ENCODE assay signal across 2 cellular contexts in the genomic region with DNA sequence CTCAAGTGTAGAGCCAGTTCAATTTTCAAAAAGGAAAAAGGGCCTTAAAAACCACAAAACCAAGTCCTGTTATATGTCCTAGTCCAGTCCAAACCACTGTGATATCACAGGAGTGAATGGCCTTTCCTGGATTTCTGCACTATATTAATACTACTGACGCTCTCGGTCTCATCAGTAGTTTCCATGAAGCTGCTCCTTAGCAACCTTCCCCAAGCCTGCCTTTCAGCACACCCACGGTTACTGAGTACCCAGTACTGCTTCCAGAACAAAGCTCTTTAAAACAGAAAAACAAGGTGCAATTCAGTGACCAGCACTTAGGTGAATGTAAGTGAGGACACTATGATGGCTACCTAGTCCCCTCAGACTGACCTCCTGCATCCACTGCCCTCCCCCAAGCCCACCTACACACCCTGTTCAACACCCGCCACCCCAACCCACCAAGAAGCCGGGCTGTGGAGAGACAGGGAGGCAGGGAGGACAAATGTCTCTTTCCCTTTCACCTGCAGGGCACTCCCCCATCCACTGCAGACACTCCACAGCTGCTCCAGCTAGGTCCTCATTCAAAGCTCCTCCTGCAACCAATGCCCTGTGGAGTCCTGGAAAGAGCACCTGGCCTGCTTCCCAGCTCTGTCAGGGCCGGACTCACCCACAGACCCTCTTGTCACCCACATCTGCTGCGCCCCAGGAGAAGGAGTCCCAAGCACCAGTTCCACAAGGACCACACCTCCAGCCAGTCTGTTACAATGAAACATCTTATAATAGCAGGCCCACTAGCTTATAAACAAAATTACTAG.
TF ChIP-seq lines count a peak whose summit lies in the region.

No MANE protein-coding gene starts in this region.

TF ChIP-seq in IMR-90, 13 proteins besides CTCF, POLR2A, EP300 and RAD21:
- TF ChIP-seq CEBPB (IDR thresholded peaks at IDR 0.05; ENCODE audit: low read depth, low read length) (no peak), SMC3 (IDR thresholded peaks at IDR 0.05; ENCODE audit: low read depth, low read length) (no peak), MAFK (IDR thresholded peaks at IDR 0.05; ENCODE audit: low read depth, low read length) (no peak), RFX5 (IDR thresholded peaks at IDR 0.05; ENCODE audit: low read depth, low read length) (no peak), RCOR1 (IDR thresholded peaks at IDR 0.05; ENCODE audit: insufficient replicate concordance, low read length) (no peak), MAZ (IDR thresholded peaks at IDR 0.05; ENCODE audit: borderline replicate concordance, low read depth, low read length) (no peak), CHD1 (IDR thresholded peaks at IDR 0.05; ENCODE audit: low read depth, low read length) (no peak), MXI1 (IDR thresholded peaks at IDR 0.05; ENCODE audit: borderline replicate concordance, low read depth, low read length) (no peak), FOS (IDR thresholded peaks at IDR 0.05; ENCODE audit: low read depth, low read length) (no peak), BHLHE40 (IDR thresholded peaks at IDR 0.05; ENCODE audit: low read depth, low read length) (no peak), NFE2L2 (IDR thresholded peaks at IDR 0.05; ENCODE audit: low read depth, low read length) (no peak)
- TF ChIP-seq, protein P1, sequence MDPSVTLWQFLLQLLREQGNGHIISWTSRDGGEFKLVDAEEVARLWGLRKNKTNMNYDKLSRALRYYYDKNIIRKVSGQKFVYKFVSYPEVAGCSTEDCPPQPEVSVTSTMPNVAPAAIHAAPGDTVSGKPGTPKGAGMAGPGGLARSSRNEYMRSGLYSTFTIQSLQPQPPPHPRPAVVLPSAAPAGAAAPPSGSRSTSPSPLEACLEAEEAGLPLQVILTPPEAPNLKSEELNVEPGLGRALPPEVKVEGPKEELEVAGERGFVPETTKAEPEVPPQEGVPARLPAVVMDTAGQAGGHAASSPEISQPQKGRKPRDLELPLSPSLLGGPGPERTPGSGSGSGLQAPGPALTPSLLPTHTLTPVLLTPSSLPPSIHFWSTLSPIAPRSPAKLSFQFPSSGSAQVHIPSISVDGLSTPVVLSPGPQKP (IDR thresholded peaks at IDR 0.05; ENCODE audit: borderline replicate concordance, low read depth, low read length), result no peak

TF ChIP-seq in WTC11, 78 proteins besides CTCF, POLR2A, EP300 and RAD21:
- TF ChIP-seq ETV6 (CRISPR knock-in tag; IDR thresholded peaks at IDR 0.05) (no peak), NR3C1 (CRISPR knock-in tag; conservative IDR thresholded peaks at IDR 0.05; ENCODE audit: low read depth) (no peak), ZNF425 (CRISPR knock-in tag; conservative IDR thresholded peaks at IDR 0.05) (no peak), TEAD1 (CRISPR knock-in tag; IDR thresholded peaks at IDR 0.05) (no peak), ZNF532 (CRISPR knock-in tag; IDR thresholded peaks at IDR 0.05; ENCODE audit: borderline replicate concordance) (no peak), PREB (CRISPR knock-in tag; IDR thresholded peaks at IDR 0.05; ENCODE audit: borderline replicate concordance) (no peak), CDX4 (CRISPR knock-in tag; IDR thresholded peaks at IDR 0.05; ENCODE audit: borderline replicate concordance) (no peak), NFATC4 (CRISPR knock-in tag; IDR thresholded peaks at IDR 0.05) (no peak), ZNF138 (CRISPR knock-in tag; conservative IDR thresholded peaks at IDR 0.05) (no peak), ZNF423 (CRISPR knock-in tag; IDR thresholded peaks at IDR 0.05) (no peak), NR2C2 (CRISPR knock-in tag; IDR thresholded peaks at IDR 0.05) (no peak), FOXP4 (CRISPR knock-in tag; IDR thresholded peaks at IDR 0.05) (no peak), ZBTB21 (CRISPR knock-in tag; IDR thresholded peaks at IDR 0.05; ENCODE audit: borderline replicate concordance) (no peak)
- TF ChIP-seq, protein P2, sequence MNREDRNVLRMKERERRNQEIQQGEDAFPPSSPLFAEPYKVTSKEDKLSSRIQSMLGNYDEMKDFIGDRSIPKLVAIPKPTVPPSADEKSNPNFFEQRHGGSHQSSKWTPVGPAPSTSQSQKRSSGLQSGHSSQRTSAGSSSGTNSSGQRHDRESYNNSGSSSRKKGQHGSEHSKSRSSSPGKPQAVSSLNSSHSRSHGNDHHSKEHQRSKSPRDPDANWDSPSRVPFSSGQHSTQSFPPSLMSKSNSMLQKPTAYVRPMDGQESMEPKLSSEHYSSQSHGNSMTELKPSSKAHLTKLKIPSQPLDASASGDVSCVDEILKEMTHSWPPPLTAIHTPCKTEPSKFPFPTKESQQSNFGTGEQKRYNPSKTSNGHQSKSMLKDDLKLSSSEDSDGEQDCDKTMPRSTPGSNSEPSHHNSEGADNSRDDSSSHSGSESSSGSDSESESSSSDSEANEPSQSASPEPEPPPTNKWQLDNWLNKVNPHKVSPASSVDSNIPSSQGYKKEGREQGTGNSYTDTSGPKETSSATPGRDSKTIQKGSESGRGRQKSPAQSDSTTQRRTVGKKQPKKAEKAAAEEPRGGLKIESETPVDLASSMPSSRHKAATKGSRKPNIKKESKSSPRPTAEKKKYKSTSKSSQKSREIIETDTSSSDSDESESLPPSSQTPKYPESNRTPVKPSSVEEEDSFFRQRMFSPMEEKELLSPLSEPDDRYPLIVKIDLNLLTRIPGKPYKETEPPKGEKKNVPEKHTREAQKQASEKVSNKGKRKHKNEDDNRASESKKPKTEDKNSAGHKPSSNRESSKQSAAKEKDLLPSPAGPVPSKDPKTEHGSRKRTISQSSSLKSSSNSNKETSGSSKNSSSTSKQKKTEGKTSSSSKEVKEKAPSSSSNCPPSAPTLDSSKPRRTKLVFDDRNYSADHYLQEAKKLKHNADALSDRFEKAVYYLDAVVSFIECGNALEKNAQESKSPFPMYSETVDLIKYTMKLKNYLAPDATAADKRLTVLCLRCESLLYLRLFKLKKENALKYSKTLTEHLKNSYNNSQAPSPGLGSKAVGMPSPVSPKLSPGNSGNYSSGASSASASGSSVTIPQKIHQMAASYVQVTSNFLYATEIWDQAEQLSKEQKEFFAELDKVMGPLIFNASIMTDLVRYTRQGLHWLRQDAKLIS (CRISPR knock-in tag; IDR thresholded peaks at IDR 0.05; ENCODE audit: borderline replicate concordance), result no peak
- TF ChIP-seq, protein P3, sequence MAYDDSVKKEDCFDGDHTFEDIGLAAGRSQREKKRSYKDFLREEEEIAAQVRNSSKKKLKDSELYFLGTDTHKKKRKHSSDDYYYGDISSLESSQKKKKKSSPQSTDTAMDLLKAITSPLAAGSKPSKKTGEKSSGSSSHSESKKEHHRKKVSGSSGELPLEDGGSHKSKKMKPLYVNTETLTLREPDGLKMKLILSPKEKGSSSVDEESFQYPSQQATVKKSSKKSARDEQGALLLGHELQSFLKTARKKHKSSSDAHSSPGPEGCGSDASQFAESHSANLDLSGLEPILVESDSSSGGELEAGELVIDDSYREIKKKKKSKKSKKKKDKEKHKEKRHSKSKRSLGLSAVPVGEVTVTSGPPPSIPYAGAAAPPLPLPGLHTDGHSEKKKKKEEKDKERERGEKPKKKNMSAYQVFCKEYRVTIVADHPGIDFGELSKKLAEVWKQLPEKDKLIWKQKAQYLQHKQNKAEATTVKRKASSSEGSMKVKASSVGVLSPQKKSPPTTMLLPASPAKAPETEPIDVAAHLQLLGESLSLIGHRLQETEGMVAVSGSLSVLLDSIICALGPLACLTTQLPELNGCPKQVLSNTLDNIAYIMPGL (CRISPR knock-in tag; IDR thresholded peaks at IDR 0.05), result no peak
